Comparison of ENCODE assay signal across 6 cellular contexts in genomic region chr5:22539756-22540155, GRCh38.
"Had no signal": no experiment of that assay in that cellular context is flagged by ENCODE, and none has a peak within 500 bp of the region (broad histone marks: within the 10 kb centered on the region; RNA-seq: fewer than 3 reads in every experiment).

No MANE protein-coding gene starts in this region.

- H3K4me1 Mint-ChIP-seq: GM23338, H9, IgD-negative memory B cell had no signal

- ATAC-seq: GM23338, HepG2 had no signal

- H3K36me3 Mint-ChIP-seq: IgD-negative memory B cell had no signal

- H3K27ac Mint-ChIP-seq: GM23338, H9, IgD-negative memory B cell had no signal

- H3K4me3 ChIP-seq: GM23338 had no signal

- H3K27me3 Mint-ChIP-seq: IgD-negative memory B cell had no signal

- H3K27ac ChIP-seq: HL-60 had no signal

- H3K4me3 Mint-ChIP-seq: GM23338, H9, IgD-negative memory B cell had no signal

- DNase-seq: H9, HCEC 1CT had no signal
